In genomic region chr7:16515785-16516685, GRCh38 we compare ENCODE assay signal across 20 cellular contexts. TPM values are rescaled to one million over a fixed set of nuclear protein-coding genes. Genes with fewer than 3 reads are reported as not detected.
DNase-seq lines count a peak whose midpoint lies in the region; ATAC-seq, FAIRE-seq and TF ChIP-seq lines count a peak whose summit lies in the region.
"Had no signal": no experiment of that assay in that cellular context is flagged by ENCODE, and none has a peak within 500 bp of the region (broad histone marks: within the 10 kb centered on the region; RNA-seq: fewer than 3 reads in every experiment).

No MANE protein-coding gene starts in this region.

- no peaks in the 10 kb centered on the region for H3K9me3 Mint-ChIP-seq in activated B cell treated with CpG ODN at 0.5 μM for 24 hours

- H3K27me3 ChIP-seq in pancreas (no peaks in the 10 kb centered on the region), A673 (replicated peaks; ENCODE audit: insufficient read depth, low read depth, low read length, poor library complexity) (peaks cover 25% of the 10 kb centered on the region)
- H3K27me3 ChIP-seq: BLaER1 treated with 17β-estradiol and CSF1 and Interleukin-3, amounts not matched to agents 10 nM and 100 nM had no signal

- H3K4me1 ChIP-seq in HEK293 (ENCODE audit: control insufficient read depth, insufficient read depth, low read length): no peaks in the 10 kb centered on the region
- H3K4me1 ChIP-seq in pancreas: no peaks in the 10 kb centered on the region
- peaks cover 15% of the 10 kb centered on the region for H3K4me1 ChIP-seq in A673 (ENCODE audit: insufficient read depth, low read length, poor library complexity, severe bottlenecking)
- H3K4me1 ChIP-seq: BLaER1 treated with 17β-estradiol and CSF1 and Interleukin-3, amounts not matched to agents 10 nM and 100 nM had no signal

- H3K9me3 ChIP-seq in HEK293 (ENCODE audit: control insufficient read depth, insufficient read depth, low read depth, low read length) (no peaks in the 10 kb centered on the region), pancreas (no peaks in the 10 kb centered on the region), A673 (ENCODE audit: low read depth, low read length, poor library complexity, severe bottlenecking) (peaks cover 3% of the 10 kb centered on the region)
- H3K9me3 ChIP-seq: BLaER1 treated with 17β-estradiol and CSF1 and Interleukin-3, amounts not matched to agents 10 nM and 100 nM had no signal

- no peaks in the 10 kb centered on the region for H3K4me1 Mint-ChIP-seq in activated B cell treated with CpG ODN at 0.5 μM for 24 hours
- H3K4me1 Mint-ChIP-seq: CD4-positive, CD25-positive, alpha-beta regulatory T cell; IgD-negative memory B cell had no signal

- no peak overlapping the region for H3K27ac Mint-ChIP-seq in activated B cell treated with CpG ODN at 0.5 μM for 24 hours
- H3K27ac Mint-ChIP-seq: CD4-positive, CD25-positive, alpha-beta regulatory T cell; IgD-negative memory B cell had no signal

- H3K27ac ChIP-seq in HEK293 (ENCODE audit: extremely low read depth, low read depth, low read length) (no peak overlapping the region), pancreas (no peak overlapping the region), A673 (ENCODE audit: low read depth, low read length, poor library complexity, severe bottlenecking) (no peak overlapping the region)
- H3K27ac ChIP-seq: BLaER1 treated with 17β-estradiol and CSF1 and Interleukin-3, amounts not matched to agents 10 nM and 100 nM; KMS-11 had no signal

- H3K4me3 ChIP-seq in HEK293 (ENCODE audit: low read depth, low read length) (no peak overlapping the region), pancreas (no peak overlapping the region), A673 (ENCODE audit: low read depth, low read length, poor library complexity, severe bottlenecking) (no peak overlapping the region)
- H3K4me3 ChIP-seq: BLaER1 treated with 17β-estradiol and CSF1 and Interleukin-3, amounts not matched to agents 10 nM and 100 nM; GM12878 had no signal

- intact Hi-C loops in activated B cell treated with CpG ODN at 0.5 μM for 24 hours (cut with micrococcal nuclease) (no loop called here), pancreas (cut with DNase I) (no loop called here), A673 (cut with micrococcal nuclease; ENCODE audit: unreplicated experiment) (no loop called here)

- no peaks in the 10 kb centered on the region for H3K36me3 Mint-ChIP-seq in activated B cell treated with CpG ODN at 0.5 μM for 24 hours (ENCODE audit: low read depth)
- H3K36me3 Mint-ChIP-seq: CD4-positive, CD25-positive, alpha-beta regulatory T cell; IgD-negative memory B cell had no signal

- ATAC-seq in GM18511 (IDR thresholded peaks at IDR 0.05; ENCODE audit: unreplicated experiment) (peak; percentile 59), HG03460 (IDR thresholded peaks at IDR 0.05; ENCODE audit: unreplicated experiment) (peak; percentile 68), activated B cell treated with CpG ODN at 0.5 μM for 24 hours (ENCODE audit: low read depth) (peak; percentile 28), pancreas (no peak), HG03039 (IDR thresholded peaks at IDR 0.05; ENCODE audit: unreplicated experiment) (no peak)
- no peak for ATAC-seq in stimulated activated naive CD8-positive, alpha-beta T cell treated with anti-CD3 and anti-CD28 coated beads, Interleukin-15, Interleukin-2, amounts not matched to agents 100 U/mL and 50 U/mL, for 24 hours
- ATAC-seq: GM12878 had no signal

- no peak for FAIRE-seq in pancreas (lab: Jason Lieb, UNC)
- FAIRE-seq: GM12878, GM19239 had no signal

- DNase-seq in activated B cell treated with CpG ODN at 0.5 μM for 24 hours (no peak), pancreas (no peak), A673 (ENCODE audit: low spot score) (no peak)
- no peak for DNase-seq in stimulated activated naive CD8-positive, alpha-beta T cell treated with anti-CD3 and anti-CD28 coated beads, Interleukin-15, Interleukin-2, amounts not matched to agents 100 U/mL and 50 U/mL, for 24 hours
- DNase-seq: 8988T; ACHN; CD4-positive, CD25-positive, alpha-beta regulatory T cell; DMS 273 treated with DMSO at 0.1 percent for 48 hours had no signal

- BruUV-seq in A673 (replicated peaks; lab: Mats Ljungman, UMichigan): no TSS peak

- H3K4me3 Mint-ChIP-seq in activated B cell treated with CpG ODN at 0.5 μM for 24 hours: no peak overlapping the region
- H3K4me3 Mint-ChIP-seq: CD4-positive, CD25-positive, alpha-beta regulatory T cell; IgD-negative memory B cell had no signal

- H3K36me3 ChIP-seq in HEK293 (ENCODE audit: control insufficient read depth in 2 of 2, insufficient read depth in 1 of 2, low read length in 2 of 2) (no peaks in the 10 kb centered on the region), pancreas (no peaks in the 10 kb centered on the region), A673 (ENCODE audit: insufficient read depth, low read length, poor library complexity, severe bottlenecking) (no peaks in the 10 kb centered on the region)
- H3K36me3 ChIP-seq: BLaER1 treated with 17β-estradiol and CSF1 and Interleukin-3, amounts not matched to agents 10 nM and 100 nM had no signal

- POLR2A ChIA-PET in HEK293 (lab: Yijun Ruan, JAX): no interaction called here
- POLR2A ChIA-PET in activated B cell treated with CpG ODN at 0.5 μM for 24 hours (lab: Charles Lee): no interaction called here
- POLR2A ChIA-PET in A673 (lab: Charles Lee; ENCODE audit: low non-redundant PET): interaction anchor here (0.6 kb wide), 2 partner anchors 9 to 378 kb away, joined by 3 read pairs; no protein-coding TSS in a partner anchor

- TF ChIP-seq CTCF in HEK293 (tag by site-specific recombination; IDR thresholded peaks at IDR 0.05): no peak
- no peak for TF ChIP-seq CTCF in activated B cell treated with CpG ODN at 0.5 μM for 24 hours (IDR thresholded peaks at IDR 0.05)
- TF ChIP-seq CTCF in pancreas (IDR thresholded peaks at IDR 0.05): no peak
- TF ChIP-seq CTCF in A673 (conservative IDR thresholded peaks at IDR 0.05; ENCODE audit: low read depth, low read length): no peak

- WGBS in pancreas, 2 donors: 75 to 81% methylated on average over 2 of the region's 2 CpGs

- no peaks in the 10 kb centered on the region for H3K27me3 Mint-ChIP-seq in activated B cell treated with CpG ODN at 0.5 μM for 24 hours

- CTCF ChIA-PET in HEK293 (lab: Yijun Ruan, JAX): interaction anchor here (1.7 kb wide), 1 partner anchor 48 kb away, joined by 5 read pairs; no protein-coding TSS in a partner anchor
- CTCF ChIA-PET in activated B cell treated with CpG ODN at 0.5 μM for 24 hours (lab: Charles Lee): interaction anchor here (0.6 kb wide), 1 partner anchor 319 kb away, joined by 3 read pairs; no protein-coding TSS in a partner anchor
- CTCF ChIA-PET in A673 (lab: Charles Lee): no interaction called here

TF ChIP-seq in HEK293, 187 proteins besides CTCF, POLR2A, EP300 and RAD21:
- no peak for TF ChIP-seq ZBTB44 (tag by site-specific recombination; IDR thresholded peaks at IDR 0.05)
- TF ChIP-seq ZNF112 (tag by site-specific recombination; IDR thresholded peaks at IDR 0.05): no peak
- no peak for TF ChIP-seq BCL11B (tag by site-specific recombination; IDR thresholded peaks at IDR 0.05; ENCODE audit: low read depth)
- no peak for TF ChIP-seq ZNF426 (tag by site-specific recombination; IDR thresholded peaks at IDR 0.05)
- TF ChIP-seq ZNF146 (tag by site-specific recombination; IDR thresholded peaks at IDR 0.05): peak; percentile 67
- TF ChIP-seq ZNF211 (tag by site-specific recombination; IDR thresholded peaks at IDR 0.05; ENCODE audit: low read depth): no peak
- TF ChIP-seq ZNF830 (tag by site-specific recombination; IDR thresholded peaks at IDR 0.05; ENCODE audit: low read depth): no peak
- no peak for TF ChIP-seq ZNF221 (tag by site-specific recombination; IDR thresholded peaks at IDR 0.05; ENCODE audit: borderline replicate concordance)

RNA-seq across cellular contexts. Expression of gene LRRC72, which starts 10.6 kb away (rescaled TPM):
- total RNA-seq in activated B cell treated with CpG ODN at 0.5 μM for 24 hours: not detected in 2 replicates
- total RNA-seq in pancreas: not detected
- polyA plus RNA-seq in pancreas: not detected
- not detected in 2 replicates for total RNA-seq in A673 (2021)
- total RNA-seq: CD4-positive, CD25-positive, alpha-beta regulatory T cell; Daoy; GM12878; H4; HT1080 had no signal
- polyA plus RNA-seq: CD4-positive, CD25-positive, alpha-beta regulatory T cell; GM12878; IgD-negative memory B cell had no signal

RNA-seq across cellular contexts. Expression of gene SOSTDC1, which starts 50.5 kb away (rescaled TPM):
- total RNA-seq in activated B cell treated with CpG ODN at 0.5 μM for 24 hours (not detected in 2 replicates), pancreas (under 1 TPM in 4 of 6 donors, not detected in 2; 0.12 to 0.25 (median 0.18) TPM), A673 (2021) (not detected in 2 replicates)
- 1 to 10 TPM in 1 of 2 donors, not detected in 1; 1.3 TPM for polyA plus RNA-seq in pancreas
- total RNA-seq: CD4-positive, CD25-positive, alpha-beta regulatory T cell; Daoy; GM12878; HT1080 had no signal
- polyA plus RNA-seq: CD4-positive, CD25-positive, alpha-beta regulatory T cell; GM12878; IgD-negative memory B cell had no signal

Comparison
In these comparisons a context has a peak if more than half of its experiments do, and no peak if none do; other contexts are left out.
1. ATAC-seq: peak in GM18511 (single experiment), HG03460 (single experiment) and activated B cell treated with CpG ODN at 0.5 μM for 24 hours (single experiment); none in stimulated activated naive CD8-positive, alpha-beta T cell treated with anti-CD3 and anti-CD28 coated beads, Interleukin-15, Interleukin-2, amounts not matched to agents 100 U/mL and 50 U/mL, for 24 hours (single experiment), pancreas (0 of 4) and HG03039 (single experiment).